ENCODE assay signal across 8 cellular contexts in genomic region chr12:12713932-12714275, GRCh38. TPM values are rescaled to one million over a fixed set of nuclear protein-coding genes. Genes with fewer than 3 reads are reported as not detected.
DNase-seq lines count a peak whose midpoint lies in the region; ATAC-seq and TF ChIP-seq lines count a peak whose summit lies in the region.

No MANE protein-coding gene starts in this region.

- no peak for TF ChIP-seq POLR2A in right lobe of liver (IDR thresholded peaks at IDR 0.05)

- POLR2A ChIA-PET in activated CD4-positive, alpha-beta T cell treated with anti-CD3 and anti-CD28 coated beads, Interleukin-2, amount 10 ng/mL, durations not matched to agents 7 days and 5 days (lab: Charles Lee): interaction anchor here (1.1 to 1.8 kb wide), 2 partner anchors 12 to 23 kb away, joined by 5 to 10 read pairs; no protein-coding TSS in a partner anchor

- peak overlapping the region in 2 of 3 donors; percentile 99 to 100 for H3K27ac ChIP-seq in right lobe of liver
- peak overlapping the region; percentile 95 to 99 for H3K27ac ChIP-seq in thoracic aorta

- 16% methylated on average over 2 of the region's 2 CpGs for WGBS in right lobe of liver (ENCODE audit: insufficient coverage, low coverage, low lambda C conversion rate, missing lambda C conversion rate)

- H3K27me3 Mint-ChIP-seq in activated CD4-positive, alpha-beta T cell treated with anti-CD3 and anti-CD28 coated beads, Interleukin-2, amount 10 ng/mL, durations not matched to agents 7 days and 5 days: no peaks in the 10 kb centered on the region
- H3K27me3 Mint-ChIP-seq in activated naive CD8-positive, alpha-beta T cell treated with anti-CD3 and anti-CD28 coated beads for 36 hours: no peaks in the 10 kb centered on the region

- H3K9me3 Mint-ChIP-seq in activated CD4-positive, alpha-beta T cell treated with anti-CD3 and anti-CD28 coated beads, Interleukin-2, amount 10 ng/mL, durations not matched to agents 7 days and 5 days: no peaks in the 10 kb centered on the region
- H3K9me3 Mint-ChIP-seq in activated naive CD8-positive, alpha-beta T cell treated with anti-CD3 and anti-CD28 coated beads for 36 hours: no peaks in the 10 kb centered on the region

- no peaks in the 10 kb centered on the region for H3K9me3 ChIP-seq in right lobe of liver
- H3K9me3 ChIP-seq in thoracic aorta: no peaks in the 10 kb centered on the region

- no peaks in the 10 kb centered on the region for H3K27me3 ChIP-seq in right lobe of liver
- no peaks in the 10 kb centered on the region for H3K27me3 ChIP-seq in thoracic aorta (replicated peaks; ENCODE audit: insufficient read depth)

- intact Hi-C loops in right lobe of liver (cut with DNase I) (no loop called here), left colon (cut with DNase I, micrococcal nuclease) (no loop called here)

- DNase-seq in activated CD4-positive, alpha-beta T cell treated with anti-CD3 and anti-CD28 coated beads, Interleukin-2, amount 10 ng/mL, durations not matched to agents 7 days and 5 days: no peak
- DNase-seq in activated CD4-positive, alpha-beta T cell treated with anti-CD3 and anti-CD28 coated beads, Interleukin-2, amount 50 U/mL, for 48 hours: no peak
- no peak for DNase-seq in activated naive CD8-positive, alpha-beta T cell treated with anti-CD3 and anti-CD28 coated beads for 36 hours
- DNase-seq in right lobe of liver: no peak
- no peak for DNase-seq in thoracic aorta (ENCODE audit: low spot score)
- no peak for DNase-seq in left colon
- DNase-seq in HCEC 1CT: no peak

- peak overlapping the region; percentile 95 for H3K4me3 Mint-ChIP-seq in activated CD4-positive, alpha-beta T cell treated with anti-CD3 and anti-CD28 coated beads, Interleukin-2, amount 10 ng/mL, durations not matched to agents 7 days and 5 days
- peak overlapping the region; percentile 81 for H3K4me3 Mint-ChIP-seq in activated naive CD8-positive, alpha-beta T cell treated with anti-CD3 and anti-CD28 coated beads for 36 hours

- CTCF ChIA-PET in activated CD4-positive, alpha-beta T cell treated with anti-CD3 and anti-CD28 coated beads, Interleukin-2, amount 10 ng/mL, durations not matched to agents 7 days and 5 days (lab: Charles Lee): interaction anchor here (0.7 to 1.8 kb wide), 8 partner anchors 8 to 346 kb away, joined by 3 to 6 read pairs (median 3); no protein-coding TSS in a partner anchor

- peak overlapping the region; percentile 99 for H3K27ac Mint-ChIP-seq in activated CD4-positive, alpha-beta T cell treated with anti-CD3 and anti-CD28 coated beads, Interleukin-2, amount 10 ng/mL, durations not matched to agents 7 days and 5 days
- peak overlapping the region; percentile 91 for H3K27ac Mint-ChIP-seq in activated naive CD8-positive, alpha-beta T cell treated with anti-CD3 and anti-CD28 coated beads for 36 hours

- H3K36me3 Mint-ChIP-seq in activated CD4-positive, alpha-beta T cell treated with anti-CD3 and anti-CD28 coated beads, Interleukin-2, amount 10 ng/mL, durations not matched to agents 7 days and 5 days (ENCODE audit: low read depth): peaks cover 29% of the 10 kb centered on the region
- peaks cover 19% of the 10 kb centered on the region for H3K36me3 Mint-ChIP-seq in activated naive CD8-positive, alpha-beta T cell treated with anti-CD3 and anti-CD28 coated beads for 36 hours

- H3K4me1 Mint-ChIP-seq in activated CD4-positive, alpha-beta T cell treated with anti-CD3 and anti-CD28 coated beads, Interleukin-2, amount 10 ng/mL, durations not matched to agents 7 days and 5 days: peaks cover 37% of the 10 kb centered on the region
- H3K4me1 Mint-ChIP-seq in activated naive CD8-positive, alpha-beta T cell treated with anti-CD3 and anti-CD28 coated beads for 36 hours: peaks cover 40% of the 10 kb centered on the region

- H3K4me1 ChIP-seq in right lobe of liver (peaks cover 0 to 14% (median 3%) of the 10 kb centered on the region in 4 donors), thoracic aorta (ENCODE audit: control insufficient read depth in 1 of 2, low read depth in 2 of 2) (peaks cover 11 to 28% of the 10 kb centered on the region in 2 donors)

- no peak for TF ChIP-seq CTCF in right lobe of liver (IDR thresholded peaks at IDR 0.05)
- no peak for TF ChIP-seq CTCF in thoracic aorta (IDR thresholded peaks at IDR 0.05)

- H3K4me3 ChIP-seq in right lobe of liver (no peak overlapping the region), thoracic aorta (peak overlapping the region; percentile 98)

- H3K36me3 ChIP-seq in right lobe of liver (peaks cover 0 to 1% (median under 1%) of the 10 kb centered on the region in 4 donors), thoracic aorta (no peaks in the 10 kb centered on the region)

- ATAC-seq in right lobe of liver (no peak), thoracic aorta (ENCODE audit: insufficient number of reproducible peaks, low FRiP score, low read depth) (no peak), GM19023 (IDR thresholded peaks at IDR 0.05; ENCODE audit: unreplicated experiment) (no peak), left colon (no peak)

RNA-seq across cellular contexts. Expression of gene CDKN1B, which starts 3.3 kb away (rescaled TPM):
- total RNA-seq in activated CD4-positive, alpha-beta T cell treated with anti-CD3 and anti-CD28 coated beads, Interleukin-2, amount 10 ng/mL, durations not matched to agents 7 days and 5 days: 100 to 1,000 TPM; 105 to 117 TPM
- 10 to 100 TPM; 26.0 to 26.1 TPM for total RNA-seq in activated naive CD8-positive, alpha-beta T cell treated with anti-CD3 and anti-CD28 coated beads for 36 hours
- total RNA-seq in right lobe of liver (10 to 100 TPM; 18.3 to 28.6 (median 24.5) TPM), thoracic aorta (10 to 100 TPM; 61.9 to 63.5 TPM), left colon (10 to 100 TPM; 38.0 to 53.3 TPM)

RNA-seq across cellular contexts. Expression of gene GPR19, which starts 17.9 kb away (rescaled TPM):
- 1 to 10 TPM; 7.7 to 9.3 TPM for total RNA-seq in activated CD4-positive, alpha-beta T cell treated with anti-CD3 and anti-CD28 coated beads, Interleukin-2, amount 10 ng/mL, durations not matched to agents 7 days and 5 days
- total RNA-seq in activated naive CD8-positive, alpha-beta T cell treated with anti-CD3 and anti-CD28 coated beads for 36 hours: 10 to 100 TPM; 10.3 to 11.3 TPM
- under 1 TPM in 1 of 6 experiments, not detected in 5; 0.11 TPM for total RNA-seq in right lobe of liver
- under 1 TPM in 1 of 2 donors, not detected in 1; 0.35 TPM for total RNA-seq in thoracic aorta
- under 1 TPM; 0.34 to 0.37 TPM for total RNA-seq in left colon

Comparison
In these comparisons a context has a peak if more than half of its experiments do, and no peak if none do; other contexts are left out.
1. RNA of gene GPR19, which starts 17.9 kb away (total RNA-seq): 10.3 to 11.3 TPM in activated naive CD8-positive, alpha-beta T cell treated with anti-CD3 and anti-CD28 coated beads for 36 hours and 7.7 to 9.3 TPM in activated CD4-positive, alpha-beta T cell treated with anti-CD3 and anti-CD28 coated beads, Interleukin-2, amount 10 ng/mL, durations not matched to agents 7 days and 5 days; 0.34 to 0.37 TPM in left colon, 0.35 TPM in thoracic aorta and 0.11 TPM in right lobe of liver; every median in the first group is over 4 times any median in the second.